ENCODE assay signal across 8 cellular contexts in genomic region chr9:134455951-134456739, GRCh38.
DNase-seq lines count a peak whose midpoint lies in the region; ATAC-seq and TF ChIP-seq lines count a peak whose summit lies in the region.

No MANE protein-coding gene starts in this region.

- H3K27ac ChIP-seq in CD8-positive, alpha-beta memory T cell (ENCODE audit: low read depth, low read length), result peak overlapping the region; percentile 49
- peak overlapping the region; percentile 69 to 95 (median 85) for H3K27ac ChIP-seq in esophagus squamous epithelium
- H3K27ac ChIP-seq in neutrophil, result peak overlapping the region; percentile 69

- no peaks in the 10 kb centered on the region for H3K36me3 ChIP-seq in CD8-positive, alpha-beta memory T cell (ENCODE audit: insufficient read depth, low read length)
- H3K36me3 ChIP-seq in esophagus squamous epithelium (no peaks in the 10 kb centered on the region), neutrophil (no peaks in the 10 kb centered on the region)

- CTCF ChIA-PET in CD8-positive, alpha-beta memory T cell (lab: Charles Lee), result interaction anchor here (0.6 to 2.2 kb wide), 8 partner anchors 8 to 1049 kb away, joined by 3 to 14 read pairs (median 4); partner anchors contain the start of gene RNU6ATAC

- peak; percentile 86 to 90 for ATAC-seq in activated T-cell treated with anti-CD3 and anti-CD28 coated beads, Interleukin-2, amount 50 U/mL, for 72 hours (replicated peaks in 1 of 2)
- ATAC-seq in HG03442 (IDR thresholded peaks at IDR 0.05; ENCODE audit: unreplicated experiment), result no peak
- ATAC-seq in HG03095 (IDR thresholded peaks at IDR 0.05; ENCODE audit: unreplicated experiment), result no peak

- peaks cover 20% of the 10 kb centered on the region for H3K4me1 ChIP-seq in CD8-positive, alpha-beta memory T cell (ENCODE audit: insufficient read depth, low read length)
- H3K4me1 ChIP-seq in esophagus squamous epithelium (peaks cover 18 to 43% (median 18%) of the 10 kb centered on the region in 3 donors), neutrophil (ENCODE audit: control insufficient read depth in 1 of 2, insufficient read depth in 1 of 2, low read depth in 1 of 2, low read length in 1 of 2) (peaks cover 16 to 18% of the 10 kb centered on the region in 2 experiments)

- no peaks in the 10 kb centered on the region for H3K27me3 ChIP-seq in CD8-positive, alpha-beta memory T cell (ENCODE audit: insufficient read depth, low read length, poor library complexity, severe bottlenecking)
- H3K27me3 ChIP-seq in esophagus squamous epithelium (no peaks in the 10 kb centered on the region), neutrophil (peaks cover 2% of the 10 kb centered on the region)

- TF ChIP-seq POLR2A in esophagus squamous epithelium (IDR thresholded peaks at IDR 0.05), result peak in 1 of 4 donors; percentile 39

- intact Hi-C loops in esophagus squamous epithelium (cut with DNase I), result loop anchor here (10.0 kb wide), 1 partner anchor 279 kb away; no protein-coding TSS in a partner anchor

- DNase-seq in CD8-positive, alpha-beta memory T cell, result peak; percentile 57 to 85 (median 80)
- DNase-seq in NOMO-1 (lab: John Stamatoyannopoulos, UW; ENCODE audit: unreplicated experiment in 2 of 2), result peak; percentile 35 to 37
- peak; percentile 69 to 72 for DNase-seq in activated T-cell treated with anti-CD3 and anti-CD28 coated beads, Interleukin-2, amount 50 U/mL, for 72 hours
- peak; percentile 40 for DNase-seq in esophagus squamous epithelium (lab: John Stamatoyannopoulos, UW)
- DNase-seq in stromal cell of bone marrow (ENCODE audit: low read depth), result peak; percentile 96

- H3K4me3 Mint-ChIP-seq in CD8-positive, alpha-beta memory T cell, result peak overlapping the region; percentile 66 to 94 (median 85)
- H3K4me3 Mint-ChIP-seq in activated T-cell treated with anti-CD3 and anti-CD28 coated beads, Interleukin-2, amount 50 U/mL, for 72 hours, result peak overlapping the region; percentile 81 to 85

- POLR2A ChIA-PET in CD8-positive, alpha-beta memory T cell (lab: Charles Lee), result interaction anchor here (0.5 to 1.6 kb wide), 5 partner anchors 13 to 320 kb away, joined by 3 to 12 read pairs (median 3); partner anchors contain the start of genes RNU6ATAC and WDR5

- no peaks in the 10 kb centered on the region for H3K27me3 Mint-ChIP-seq in CD8-positive, alpha-beta memory T cell
- H3K27me3 Mint-ChIP-seq in activated T-cell treated with anti-CD3 and anti-CD28 coated beads, Interleukin-2, amount 50 U/mL, for 72 hours (ENCODE audit: low read depth), result no peaks in the 10 kb centered on the region

- no peaks in the 10 kb centered on the region for H3K9me3 ChIP-seq in CD8-positive, alpha-beta memory T cell (ENCODE audit: low read length)
- peaks cover 0 to under 1% (median 0%) of the 10 kb centered on the region in 3 donors for H3K9me3 ChIP-seq in esophagus squamous epithelium
- no peaks in the 10 kb centered on the region for H3K9me3 ChIP-seq in neutrophil

- H3K27ac Mint-ChIP-seq in CD8-positive, alpha-beta memory T cell, result peak overlapping the region; percentile 71 to 98 (median 96)
- peak overlapping the region; percentile 74 for H3K27ac Mint-ChIP-seq in activated T-cell treated with anti-CD3 and anti-CD28 coated beads, Interleukin-2, amount 50 U/mL, for 72 hours

- 0 to 3% methylated on average over 6 to 15 of the region's 41 CpGs for WGBS in esophagus squamous epithelium, 2 donors

- H3K36me3 Mint-ChIP-seq in CD8-positive, alpha-beta memory T cell, result no peaks in the 10 kb centered on the region
- H3K36me3 Mint-ChIP-seq in activated T-cell treated with anti-CD3 and anti-CD28 coated beads, Interleukin-2, amount 50 U/mL, for 72 hours (ENCODE audit: insufficient read depth in 2 of 2), result no peaks in the 10 kb centered on the region

- H3K9me3 Mint-ChIP-seq in CD8-positive, alpha-beta memory T cell, result no peaks in the 10 kb centered on the region
- H3K9me3 Mint-ChIP-seq in activated T-cell treated with anti-CD3 and anti-CD28 coated beads, Interleukin-2, amount 50 U/mL, for 72 hours, result no peaks in the 10 kb centered on the region

- H3K4me3 ChIP-seq in CD8-positive, alpha-beta memory T cell (ENCODE audit: low read length), result peak overlapping the region; percentile 67
- H3K4me3 ChIP-seq in esophagus squamous epithelium, result peak overlapping the region; percentile 14 to 66 (median 46)
- peak overlapping the region; percentile 62 to 66 for H3K4me3 ChIP-seq in neutrophil (ENCODE audit: low read depth in 1 of 2, low read length in 1 of 2)

- TF ChIP-seq CTCF in esophagus squamous epithelium (IDR thresholded peaks at IDR 0.05), result no peak
- TF ChIP-seq CTCF in neutrophil (IDR thresholded peaks at IDR 0.05), result no peak

- H3K4me1 Mint-ChIP-seq in CD8-positive, alpha-beta memory T cell, result peaks cover 7 to 12% (median 8%) of the 10 kb centered on the region in 3 donors
- H3K4me1 Mint-ChIP-seq in activated T-cell treated with anti-CD3 and anti-CD28 coated beads, Interleukin-2, amount 50 U/mL, for 72 hours (ENCODE audit: low read depth), result peaks cover 8% of the 10 kb centered on the region

Comparison
In these comparisons a context has a peak if more than half of its experiments do, and no peak if none do; other contexts are left out.
1. DNase-seq: peak in every context shown above with its lines; median percentile 96 in stromal cell of bone marrow; 80 in CD8-positive, alpha-beta memory T cell; 70 in activated T-cell treated with anti-CD3 and anti-CD28 coated beads, Interleukin-2, amount 50 U/mL, for 72 hours; 40 in esophagus squamous epithelium; 36 in NOMO-1.
2. ATAC-seq: peak in activated T-cell treated with anti-CD3 and anti-CD28 coated beads, Interleukin-2, amount 50 U/mL, for 72 hours (2 of 2); none in HG03442 (single experiment) and HG03095 (single experiment).
3. Peak in every context shown above with its lines, with median percentiles within 50 percentile points of each other: H3K27ac ChIP-seq and H3K4me3 ChIP-seq.